In the genomic region with DNA sequence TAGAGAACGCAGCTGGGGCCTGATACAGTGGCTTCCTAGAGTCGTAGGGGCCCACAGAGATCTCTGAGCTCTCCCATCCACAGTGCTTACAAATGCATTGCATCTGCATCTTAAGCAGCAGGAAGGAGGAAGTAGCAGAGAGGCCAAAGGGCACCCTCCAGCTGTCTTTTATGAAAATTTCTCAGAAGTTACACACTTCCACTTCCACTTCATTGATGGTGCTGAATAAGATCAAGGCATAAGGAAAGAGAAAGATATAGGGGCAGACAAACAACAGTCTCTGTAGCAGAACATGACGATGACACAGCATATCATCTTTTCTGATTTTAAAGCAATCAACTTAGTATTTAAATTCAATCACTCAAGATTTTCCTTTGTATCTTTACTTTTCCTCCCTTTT, we compare ENCODE assay signal across 9 cellular contexts.
DNase-seq lines count a peak whose midpoint lies in the region; ATAC-seq and TF ChIP-seq lines count a peak whose summit lies in the region.
"Had no signal": no experiment of that assay in that cellular context is flagged by ENCODE, and none has a peak within 500 bp of the region (broad histone marks: within the 10 kb centered on the region; RNA-seq: fewer than 3 reads in every experiment).

No MANE protein-coding gene starts in this region.

- DNase-seq in KBM-7 (peak; percentile 71), fibroblast of mammary gland (ENCODE audit: low read depth) (peak; percentile 15), NCI-H524 (lab: John Stamatoyannopoulos, UW) (no peak), kidney tubule cell (ENCODE audit: low spot score) (no peak), RKO (ENCODE audit: low spot score) (no peak), NCI-H1436 treated with DMSO at 0.1 percent for 48 hours (lab: John Stamatoyannopoulos, UW) (no peak)

- H3K4me3 ChIP-seq in fibroblast of mammary gland (ENCODE audit: control insufficient read depth, low read depth, low read length) = no peak overlapping the region
- H3K4me3 ChIP-seq: thoracic aorta had no signal

- TF ChIP-seq CTCF in fibroblast of mammary gland (conservative IDR thresholded peaks at IDR 0.05; ENCODE audit: control insufficient read depth, insufficient read depth, low read depth, low read length) = no peak

- TF ChIP-seq POLR2A in GM18505 (IDR thresholded peaks at IDR 0.05; ENCODE audit: borderline replicate concordance, extremely low read depth, insufficient read depth, insufficient read length) = no peak

- in situ Hi-C loops in KBM-7 (cut with MboI; ENCODE audit: low pct_unique_long_range_greater_than_20kb, low sequenced_read_pairs) = no loop called here

- ATAC-seq in GM18505 (IDR thresholded peaks at IDR 0.05; ENCODE audit: unreplicated experiment) = peak; percentile 96
- ATAC-seq in GM21529 (IDR thresholded peaks at IDR 0.05; ENCODE audit: unreplicated experiment) = peak; percentile 80

Comparison
In these comparisons a context has a peak if more than half of its experiments do, and no peak if none do; other contexts are left out.
1. DNase-seq: peak in KBM-7 (single experiment) and fibroblast of mammary gland (single experiment); none in NCI-H524 (0 of 2), kidney tubule cell (single experiment), RKO (single experiment) and NCI-H1436 treated with DMSO at 0.1 percent for 48 hours (single experiment).